ENCODE assay signal across 19 cellular contexts in genomic region chr1:221692643-221693042, GRCh38.
"Had no signal": no experiment of that assay in that cellular context is flagged by ENCODE, and none has a peak within 500 bp of the region (broad histone marks: within the 10 kb centered on the region; RNA-seq: fewer than 3 reads in every experiment).

No MANE protein-coding gene starts in this region.

- H3K4me3 Mint-ChIP-seq: activated naive CD8-positive, alpha-beta T cell; activated T-cell treated with anti-CD3 and anti-CD28 coated beads, Interleukin-2, amount 50 U/mL, for 24 hours; immature natural killer cell; naive B cell; stimulated activated naive CD8-positive, alpha-beta T cell treated with anti-CD3 and anti-CD28 coated beads, Interleukin-15, Interleukin-2, amounts not matched to agents 100 ng/mL and 50 ng/mL, for 24 hours; type B pancreatic cell had no signal

- H3K9me3 ChIP-seq: ovary, right lobe of liver, suprapubic skin had no signal

- H3K27ac ChIP-seq: esophagus squamous epithelium, left ventricle myocardium inferior, ovary, right lobe of liver, suprapubic skin, VCaP had no signal

- DNase-seq: activated CD4-positive, alpha-beta T cell treated with anti-CD3 and anti-CD28 coated beads, Interleukin-2, amount 50 U/mL, for 4 hours; activated CD4-positive, CD25-positive, alpha-beta regulatory T cell treated with anti-CD3 and anti-CD28 coated beads, Interleukin-2, amount 50 U/mL, for 72 hours; activated T-cell treated with anti-CD3 and anti-CD28 coated beads, Interleukin-2, amount 50 U/mL, for 24 hours; amygdala; dermis blood vessel endothelial cell; effector memory CD4-positive, alpha-beta T cell; esophagus squamous epithelium; immature natural killer cell; kidney glomerular epithelial cell; left ventricle myocardium inferior; naive B cell; ovary; right lobe of liver; SW 1271 had no signal

- H3K36me3 ChIP-seq: esophagus squamous epithelium, left ventricle myocardium inferior, ovary, right lobe of liver, suprapubic skin had no signal

- H3K9me3 Mint-ChIP-seq: immature natural killer cell, type B pancreatic cell had no signal

- H3K4me3 ChIP-seq: esophagus squamous epithelium, left ventricle myocardium inferior, ovary, right lobe of liver, suprapubic skin had no signal

- H3K4me1 ChIP-seq: esophagus squamous epithelium, left ventricle myocardium inferior, suprapubic skin had no signal

- ATAC-seq: right lobe of liver had no signal

- H3K27ac Mint-ChIP-seq: activated naive CD8-positive, alpha-beta T cell; activated T-cell treated with anti-CD3 and anti-CD28 coated beads, Interleukin-2, amount 50 U/mL, for 24 hours; immature natural killer cell; stimulated activated naive CD8-positive, alpha-beta T cell treated with anti-CD3 and anti-CD28 coated beads, Interleukin-15, Interleukin-2, amounts not matched to agents 100 ng/mL and 50 ng/mL, for 24 hours; type B pancreatic cell had no signal

- H3K36me3 Mint-ChIP-seq: naive B cell, type B pancreatic cell had no signal

- H3K27me3 Mint-ChIP-seq: activated naive CD8-positive, alpha-beta T cell; activated T-cell treated with anti-CD3 and anti-CD28 coated beads, Interleukin-2, amount 50 U/mL, for 24 hours; naive B cell; stimulated activated naive CD8-positive, alpha-beta T cell treated with anti-CD3 and anti-CD28 coated beads, Interleukin-15, Interleukin-2, amounts not matched to agents 100 ng/mL and 50 ng/mL, for 24 hours; type B pancreatic cell had no signal

- H3K27me3 ChIP-seq: esophagus squamous epithelium, ovary, right lobe of liver, suprapubic skin had no signal
